In genomic region chr7:81908220-81908619, GRCh38 we compare ENCODE assay signal across 16 cellular contexts.
DNase-seq lines count a peak whose midpoint lies in the region; ATAC-seq and TF ChIP-seq lines count a peak whose summit lies in the region.
"Had no signal": no experiment of that assay in that cellular context is flagged by ENCODE, and none has a peak within 500 bp of the region (broad histone marks: within the 10 kb centered on the region; RNA-seq: fewer than 3 reads in every experiment).

No MANE protein-coding gene starts in this region.

- no peaks in the 10 kb centered on the region for H3K27me3 Mint-ChIP-seq in naive thymus-derived CD4-positive, alpha-beta T cell
- H3K27me3 Mint-ChIP-seq: B cell had no signal

- H3K9me3 ChIP-seq in Loucy (ENCODE audit: insufficient read depth, low read depth, low read length) (peaks cover under 1% of the 10 kb centered on the region; the same call in 1 of the 2 replicates), osteoblast (ENCODE audit: low read depth, low read length) (no peaks in the 10 kb centered on the region)
- peaks cover 0 to 5% (median 0%) of the 10 kb centered on the region in 3 experiments for H3K9me3 ChIP-seq in naive thymus-derived CD4-positive, alpha-beta T cell (ENCODE audit: control insufficient read depth in 2 of 3, low read length in 3 of 3)
- H3K9me3 ChIP-seq: HAP-1 had no signal

- no peak for TF ChIP-seq CTCF in AG10803 (conservative IDR thresholded peaks at IDR 0.05; ENCODE audit: low read length)
- TF ChIP-seq CTCF in Loucy (conservative IDR thresholded peaks at IDR 0.05; ENCODE audit: low read length), result no peak
- TF ChIP-seq CTCF in choroid plexus epithelial cell (conservative IDR thresholded peaks at IDR 0.05; ENCODE audit: low read depth, low read length), result no peak
- TF ChIP-seq CTCF in osteoblast (IDR thresholded peaks at IDR 0.05; ENCODE audit: extremely low read depth, low read depth, low read length), result no peak

- H3K27me3 ChIP-seq in Loucy (ENCODE audit: insufficient read depth, low read length, poor library complexity, severe bottlenecking) (no peaks in the 10 kb centered on the region), osteoblast (ENCODE audit: insufficient read depth, low read length) (no peaks in the 10 kb centered on the region)
- no peaks in the 10 kb centered on the region for H3K27me3 ChIP-seq in naive thymus-derived CD4-positive, alpha-beta T cell (ENCODE audit: control insufficient read depth in 2 of 2, insufficient read depth in 2 of 2, low read length in 2 of 2)

- H3K79me2 ChIP-seq in Loucy (ENCODE audit: insufficient read depth, low read length) (no peaks in the 10 kb centered on the region), osteoblast (ENCODE audit: insufficient read depth, low read length) (no peaks in the 10 kb centered on the region)

- H4K20me1 ChIP-seq in Loucy (ENCODE audit: insufficient read depth, low read length, poor library complexity, severe bottlenecking) (no peaks in the 10 kb centered on the region), osteoblast (ENCODE audit: insufficient read depth, low read length) (no peaks in the 10 kb centered on the region)

- no peak overlapping the region for H3K27ac ChIP-seq in osteoblast (ENCODE audit: low read depth, low read length)
- H3K27ac ChIP-seq in naive thymus-derived CD4-positive, alpha-beta T cell (ENCODE audit: low read depth, low read length), result no peak overlapping the region

- H3K4me3 ChIP-seq in AG10803 (ENCODE audit: low read length) (no peak overlapping the region), Loucy (ENCODE audit: low read length, poor library complexity, severe bottlenecking) (no peak overlapping the region), choroid plexus epithelial cell (ENCODE audit: low read depth, low read length) (no peak overlapping the region), osteoblast (ENCODE audit: insufficient read depth, low read length) (no peak overlapping the region)
- H3K4me3 ChIP-seq in naive thymus-derived CD4-positive, alpha-beta T cell (ENCODE audit: low read length), result no peak overlapping the region
- H3K4me3 ChIP-seq: HAP-1 had no signal

- no peaks in the 10 kb centered on the region for H3K36me3 Mint-ChIP-seq in naive thymus-derived CD4-positive, alpha-beta T cell
- H3K36me3 Mint-ChIP-seq: CD8-positive, alpha-beta T cell had no signal

- H3K27ac Mint-ChIP-seq in naive thymus-derived CD4-positive, alpha-beta T cell, result no peak overlapping the region
- H3K27ac Mint-ChIP-seq: B cell; CD8-positive, alpha-beta T cell had no signal

- peak overlapping the region; percentile 60 for H2AFZ ChIP-seq in Loucy (ENCODE audit: low read length)
- H2AFZ ChIP-seq in osteoblast (ENCODE audit: low read length), result peak overlapping the region; percentile 2

- H3K4me3 Mint-ChIP-seq in naive thymus-derived CD4-positive, alpha-beta T cell, result no peak overlapping the region
- H3K4me3 Mint-ChIP-seq: B cell; CD8-positive, alpha-beta T cell had no signal

- H3K4me1 Mint-ChIP-seq in naive thymus-derived CD4-positive, alpha-beta T cell, result peaks cover 0 to 1% (median 0%) of the 10 kb centered on the region in 7 donors
- H3K4me1 Mint-ChIP-seq: B cell had no signal

- no peaks in the 10 kb centered on the region for H3K9me2 ChIP-seq in Loucy (replicated peaks; ENCODE audit: low read depth, low read length)

- no peak overlapping the region for H3K4me2 ChIP-seq in Loucy (ENCODE audit: low read depth, low read length, poor library complexity, severe bottlenecking)
- peak overlapping the region; percentile 34 for H3K4me2 ChIP-seq in osteoblast (ENCODE audit: insufficient read depth, low read length)

- H3K9ac ChIP-seq in Loucy (ENCODE audit: low read depth, low read length, poor library complexity, severe bottlenecking), result no peak overlapping the region

- no peaks in the 10 kb centered on the region for H3F3A ChIP-seq in Loucy (ENCODE audit: low read depth)

- ATAC-seq in naive thymus-derived CD4-positive, alpha-beta T cell, result no peak
- no peak for ATAC-seq in GM18519 (IDR thresholded peaks at IDR 0.05; ENCODE audit: low FRiP score, unreplicated experiment)
- ATAC-seq: CD8-positive, alpha-beta T cell; SK-N-SH treated with all-trans-retinoic acid at 6 μM for 48 hours had no signal

- CTCF ChIA-PET in naive thymus-derived CD4-positive, alpha-beta T cell (lab: Charles Lee), result no interaction called here

- H3K9me3 Mint-ChIP-seq in naive thymus-derived CD4-positive, alpha-beta T cell, result peaks cover 0 to 13% (median 4%) of the 10 kb centered on the region in 11 donors

- POLR2A ChIA-PET in naive thymus-derived CD4-positive, alpha-beta T cell (lab: Charles Lee), result no interaction called here

- intact Hi-C loops in naive thymus-derived CD4-positive, alpha-beta T cell (cut with micrococcal nuclease), result no loop called here

- H3K36me3 ChIP-seq in Loucy (ENCODE audit: insufficient read depth, low read length), result no peaks in the 10 kb centered on the region
- H3K36me3 ChIP-seq in osteoblast (ENCODE audit: insufficient read depth, low read length), result no peaks in the 10 kb centered on the region
- no peaks in the 10 kb centered on the region for H3K36me3 ChIP-seq in naive thymus-derived CD4-positive, alpha-beta T cell (ENCODE audit: control insufficient read depth in 2 of 3, insufficient read depth in 3 of 3, low read length in 3 of 3)
- H3K36me3 ChIP-seq: HAP-1 had no signal

- no peaks in the 10 kb centered on the region for H3K4me1 ChIP-seq in Loucy (ENCODE audit: insufficient read depth, low read length, poor library complexity, severe bottlenecking)
- H3K4me1 ChIP-seq in osteoblast (ENCODE audit: insufficient read depth, low read length), result no peaks in the 10 kb centered on the region
- no peaks in the 10 kb centered on the region for H3K4me1 ChIP-seq in naive thymus-derived CD4-positive, alpha-beta T cell (ENCODE audit: control insufficient read depth in 2 of 2, insufficient read depth in 2 of 2, low read length in 2 of 2)
- H3K4me1 ChIP-seq: HAP-1 had no signal

- DNase-seq in AG10803 (ENCODE audit: low read depth) (peak; percentile 1), choroid plexus epithelial cell (ENCODE audit: low read depth) (peak; percentile 36), osteoblast (ENCODE audit: insufficient read length, low spot score, missing footprints) (no peak), NCI-H345 (lab: John Stamatoyannopoulos, UW) (no peak)
- no peak for DNase-seq in naive thymus-derived CD4-positive, alpha-beta T cell
- DNase-seq: ACHN; CD8-positive, alpha-beta T cell; Kasumi-1; NCI-H1417 treated with DMSO at 0.1 percent for 48 hours; NCI-H774; SHP77 had no signal

Comparison
In these comparisons a context has a peak if more than half of its experiments do, and no peak if none do; other contexts are left out.
1. DNase-seq: peak in AG10803 (single experiment) and choroid plexus epithelial cell (single experiment); none in osteoblast (single experiment), naive thymus-derived CD4-positive, alpha-beta T cell (0 of 9) and NCI-H345 (single experiment).